In genomic region chr12:43951286-43951685, GRCh38 we compare ENCODE assay signal across 22 cellular contexts.
DNase-seq lines count a peak whose midpoint lies in the region; ATAC-seq lines count a peak whose summit lies in the region.
"Had no signal": no experiment of that assay in that cellular context is flagged by ENCODE, and none has a peak within 500 bp of the region (broad histone marks: within the 10 kb centered on the region; RNA-seq: fewer than 3 reads in every experiment).

No MANE protein-coding gene starts in this region.

- H3K36me3 ChIP-seq in mesendoderm (ENCODE audit: control insufficient read depth, insufficient read depth, low read length), result no peaks in the 10 kb centered on the region
- no peaks in the 10 kb centered on the region for H3K36me3 ChIP-seq in neuronal stem cell (replicated peaks in 1 of 2; ENCODE audit: control insufficient read depth in 2 of 2, insufficient read depth in 2 of 2, low read length in 2 of 2)

- H3K4me2 ChIP-seq in mesendoderm (ENCODE audit: low read length) (no peak overlapping the region), neuronal stem cell (ENCODE audit: insufficient read depth, low read length, poor library complexity, severe bottlenecking) (no peak overlapping the region)
- H3K4me2 ChIP-seq: A549; BLaER1 treated with 17β-estradiol and CSF1 and Interleukin-3, amounts not matched to agents 10 nM and 100 nM had no signal

- H2AK5ac ChIP-seq in mesendoderm (ENCODE audit: low read length) (no peak overlapping the region), neuronal stem cell (ENCODE audit: low read depth, low read length) (no peak overlapping the region)

- H3K4ac ChIP-seq in mesendoderm (ENCODE audit: low read depth, low read length), result no peak overlapping the region
- no peak overlapping the region for H3K4ac ChIP-seq in neuronal stem cell (ENCODE audit: low read length)

- WGBS in mesendoderm (ENCODE audit: extremely low coverage, insufficient coverage, low lambda C conversion rate), result no CpG with 5 or more reads among the region's 6 CpGs
- no CpG with 5 or more reads among the region's 6 CpGs for WGBS in neuronal stem cell (ENCODE audit: extremely low coverage in 2 of 2, insufficient read length in 2 of 2, insufficient replicate concordance in 1 of 2), 2 donors

- no peaks in the 10 kb centered on the region for H3K79me2 ChIP-seq in mesendoderm (ENCODE audit: control insufficient read depth, insufficient read depth, low read length)

- no peak overlapping the region for H4K91ac ChIP-seq in neuronal stem cell (ENCODE audit: low read depth, low read length, poor library complexity)

- H3K56ac ChIP-seq in mesendoderm (ENCODE audit: low read length), result no peak overlapping the region

- no peak overlapping the region for H2BK120ac ChIP-seq in mesendoderm (ENCODE audit: low read depth, low read length)
- no peak overlapping the region for H2BK120ac ChIP-seq in neuronal stem cell (ENCODE audit: low read depth, low read length)

- H4K5ac ChIP-seq in mesendoderm (ENCODE audit: low read length), result no peak overlapping the region

- H2BK5ac ChIP-seq in mesendoderm (ENCODE audit: low read length) (no peak overlapping the region), neuronal stem cell (ENCODE audit: low read length) (no peak overlapping the region)

- H2BK15ac ChIP-seq in mesendoderm (replicated peaks; ENCODE audit: low read depth), result no peak overlapping the region
- peak overlapping the region; percentile 7 for H2BK15ac ChIP-seq in neuronal stem cell (ENCODE audit: low read length)

- H3K18ac ChIP-seq in mesendoderm (ENCODE audit: low read length) (no peak overlapping the region), neuronal stem cell (ENCODE audit: low read length) (peak overlapping the region; percentile 24)

- no peak overlapping the region for H3K14ac ChIP-seq in neuronal stem cell (ENCODE audit: low read length)

- H2AFZ ChIP-seq in neuronal stem cell (ENCODE audit: low read length), result no peak overlapping the region
- H2AFZ ChIP-seq: GM23248 had no signal

- H3K79me1 ChIP-seq in mesendoderm (ENCODE audit: low read length), result no peaks in the 10 kb centered on the region
- no peaks in the 10 kb centered on the region for H3K79me1 ChIP-seq in neuronal stem cell (ENCODE audit: low read depth, low read length)

- H3K4me1 ChIP-seq in mesendoderm (ENCODE audit: control insufficient read depth, low read depth, low read length), result no peaks in the 10 kb centered on the region
- H3K4me1 ChIP-seq in neuronal stem cell (ENCODE audit: control insufficient read depth in 2 of 2, insufficient read depth in 1 of 2, low read depth in 1 of 2, low read length in 2 of 2), result peaks cover 0 to 3% of the 10 kb centered on the region in 2 donors
- H3K4me1 ChIP-seq: A549; BLaER1 treated with 17β-estradiol and CSF1 and Interleukin-3, amounts not matched to agents 10 nM and 100 nM had no signal

- H3K4me3 ChIP-seq in mesendoderm (ENCODE audit: low read length) (no peak overlapping the region), neuronal stem cell (ENCODE audit: low read length in 2 of 2) (no peak overlapping the region)
- H3K4me3 ChIP-seq: A549; BLaER1 treated with 17β-estradiol and CSF1 and Interleukin-3, amounts not matched to agents 10 nM and 100 nM; GM23248; K562 had no signal

- H3K9ac ChIP-seq in mesendoderm (ENCODE audit: low read length), result no peak overlapping the region
- no peak overlapping the region for H3K9ac ChIP-seq in neuronal stem cell (ENCODE audit: low read depth, low read length, poor library complexity)
- H3K9ac ChIP-seq: BLaER1 treated with 17β-estradiol and CSF1 and Interleukin-3, amounts not matched to agents 10 nM and 100 nM; GM23248 had no signal

- H3K9me3 ChIP-seq in neuronal stem cell (replicated peaks in 1 of 2; ENCODE audit: control insufficient read depth in 2 of 2, insufficient read depth in 1 of 2, low read depth in 1 of 2, low read length in 2 of 2), result peaks cover 0 to 10% of the 10 kb centered on the region in 2 donors
- H3K9me3 ChIP-seq: A549 had no signal

- peak overlapping the region; percentile 65 for H4K8ac ChIP-seq in mesendoderm (ENCODE audit: low read depth, low read length)
- H4K8ac ChIP-seq in neuronal stem cell (ENCODE audit: low read depth, low read length), result no peak overlapping the region

- H2BK12ac ChIP-seq in neuronal stem cell (ENCODE audit: low read length), result no peak overlapping the region

- no peak overlapping the region for H3K27ac ChIP-seq in mesendoderm (ENCODE audit: low read depth, low read length)
- H3K27ac ChIP-seq in neuronal stem cell (replicated peaks; ENCODE audit: low read length), result no peak overlapping the region
- H3K27ac ChIP-seq: 22Rv1; A549; BLaER1 treated with 17β-estradiol and CSF1 and Interleukin-3, amounts not matched to agents 10 nM and 100 nM; GM23248 had no signal

- no peak for ATAC-seq in HG02588 (IDR thresholded peaks at IDR 0.05; ENCODE audit: unreplicated experiment)
- ATAC-seq in HG02884 (IDR thresholded peaks at IDR 0.05; ENCODE audit: unreplicated experiment), result no peak
- ATAC-seq: A549; CD8-positive, alpha-beta T cell; HCT116; K562 had no signal

- DNase-seq in NCI-H82 (lab: John Stamatoyannopoulos, UW) (peak; percentile 43), NCI-H82 treated with DMSO at 0.1 percent for 48 hours (lab: John Stamatoyannopoulos, UW; ENCODE audit: unreplicated experiment) (no peak), mesendoderm (no peak), neuronal stem cell (ENCODE audit: low spot score) (no peak), AG08395 (ENCODE audit: low spot score) (no peak)
- DNase-seq: Calu3; CD8-positive, alpha-beta T cell; DMS 273 treated with DMSO at 0.1 percent for 48 hours; DMS53; DND-41; EL; GM23248; H7; HFFc6; IMR-90 had no signal

- H3K23ac ChIP-seq in mesendoderm (ENCODE audit: low read length) (no peak overlapping the region), neuronal stem cell (ENCODE audit: low read depth, low read length, poor library complexity) (no peak overlapping the region)

- no peaks in the 10 kb centered on the region for H3K27me3 ChIP-seq in mesendoderm (ENCODE audit: insufficient read depth, low read length, poor library complexity)
- no peaks in the 10 kb centered on the region for H3K27me3 ChIP-seq in neuronal stem cell (ENCODE audit: control insufficient read depth in 3 of 3, insufficient read depth in 3 of 3, low read depth in 1 of 3, low read length in 3 of 3)
- H3K27me3 ChIP-seq: BLaER1 treated with 17β-estradiol and CSF1 and Interleukin-3, amounts not matched to agents 10 nM and 100 nM had no signal
